Comparison of ENCODE assay signal across 2 cellular contexts in genomic region chr2:236010920-236011685, GRCh38.
TF ChIP-seq lines count a peak whose summit lies in the region.

No MANE protein-coding gene starts in this region.

TF ChIP-seq in A549, 52 proteins besides CTCF, POLR2A, EP300 and RAD21:
- no peak for TF ChIP-seq HEYL (CRISPR knock-in tag; IDR thresholded peaks at IDR 0.05)
- TF ChIP-seq RNF2 (IDR thresholded peaks at IDR 0.05; ENCODE audit: borderline replicate concordance, low read depth), result no peak
- TF ChIP-seq HOXA7 (CRISPR knock-in tag; IDR thresholded peaks at IDR 0.05), result no peak
- no peak for TF ChIP-seq FOSL2 (IDR thresholded peaks at IDR 0.05)
- TF ChIP-seq FOSL2 (CRISPR knock-in tag; IDR thresholded peaks at IDR 0.05), result no peak
- TF ChIP-seq ZSCAN20 (CRISPR knock-in tag; IDR thresholded peaks at IDR 0.05), result no peak
- no peak for TF ChIP-seq RFX5 (IDR thresholded peaks at IDR 0.05)
- TF ChIP-seq TP53 (CRISPR knock-in tag; IDR thresholded peaks at IDR 0.05), result no peak
- no peak for TF ChIP-seq ZFP36 (IDR thresholded peaks at IDR 0.05; ENCODE audit: borderline replicate concordance, partially characterized antibody)
- TF ChIP-seq MYC (IDR thresholded peaks at IDR 0.05; ENCODE audit: borderline replicate concordance, low read length), result no peak
- no peak for TF ChIP-seq PBX3 (IDR thresholded peaks at IDR 0.05)
- TF ChIP-seq JUNB (IDR thresholded peaks at IDR 0.05), result no peak
- TF ChIP-seq NR3C1 (IDR thresholded peaks at IDR 0.05), result no peak
- TF ChIP-seq PHF8 (IDR thresholded peaks at IDR 0.05; ENCODE audit: borderline replicate concordance, low read depth), result no peak
- no peak for TF ChIP-seq CBX2 (IDR thresholded peaks at IDR 0.05; ENCODE audit: borderline replicate concordance, low read depth)
- TF ChIP-seq EHMT2 (IDR thresholded peaks at IDR 0.05; ENCODE audit: low read depth), result no peak
- no peak for TF ChIP-seq ZC3H11A (IDR thresholded peaks at IDR 0.05)
- TF ChIP-seq EHF (CRISPR knock-in tag; IDR thresholded peaks at IDR 0.05), result no peak
- no peak for TF ChIP-seq USF2 (IDR thresholded peaks at IDR 0.05)
- no peak for TF ChIP-seq RCOR1 (IDR thresholded peaks at IDR 0.05; ENCODE audit: low read depth, low read length)
- TF ChIP-seq SREBF2 (IDR thresholded peaks at IDR 0.05), result no peak

TF ChIP-seq in IMR-90, 13 proteins besides CTCF, POLR2A, EP300 and RAD21:
- TF ChIP-seq MAZ (IDR thresholded peaks at IDR 0.05; ENCODE audit: borderline replicate concordance, low read depth, low read length), result no peak
- TF ChIP-seq RFX5 (IDR thresholded peaks at IDR 0.05; ENCODE audit: low read depth, low read length), result no peak
- TF ChIP-seq CEBPB (IDR thresholded peaks at IDR 0.05; ENCODE audit: low read depth, low read length), result no peak
- no peak for TF ChIP-seq BHLHE40 (IDR thresholded peaks at IDR 0.05; ENCODE audit: low read depth, low read length)
- TF ChIP-seq USF2 (IDR thresholded peaks at IDR 0.05; ENCODE audit: low read depth, low read length), result no peak
- TF ChIP-seq FOS (IDR thresholded peaks at IDR 0.05; ENCODE audit: low read depth, low read length), result no peak
